Comparison of ENCODE assay signal across 8 cellular contexts in genomic region chr6:26019261-26019845, GRCh38. TPM values are rescaled to one million over a fixed set of nuclear protein-coding genes. Genes with fewer than 3 reads are reported as not detected.
DNase-seq lines count a peak whose midpoint lies in the region; ATAC-seq and TF ChIP-seq lines count a peak whose summit lies in the region.

No MANE protein-coding gene starts in this region.

- H3K36me3 Mint-ChIP-seq in progenitor cell of endocrine pancreas (ENCODE audit: insufficient read depth), result peaks cover 10% of the 10 kb centered on the region

- H3K9me3 ChIP-seq in SK-N-SH (no peaks in the 10 kb centered on the region), RWPE2 (ENCODE audit: severe bottlenecking) (no peaks in the 10 kb centered on the region), fibroblast of lung (ENCODE audit: control insufficient read depth, insufficient read depth, low read depth, low read length) (no peaks in the 10 kb centered on the region), colonic mucosa (no peaks in the 10 kb centered on the region)

- POLR2A ChIA-PET in SK-N-SH (lab: Yijun Ruan, JAX), result interaction anchor here (0.6 to 5.0 kb wide), 19 partner anchors 10 to 1874 kb away, joined by 3 to 114 read pairs (median 10); a partner anchor contains a TSS

- H2AFZ ChIP-seq in SK-N-SH (ENCODE audit: low read depth), result peak overlapping the region; percentile 88
- H2AFZ ChIP-seq in fibroblast of lung (ENCODE audit: low read length), result no peak overlapping the region

- ATAC-seq in SK-N-SH treated with all-trans-retinoic acid at 6 μM for 48 hours (no peak), RWPE2 (ENCODE audit: low read depth) (no peak), HG03159 (IDR thresholded peaks at IDR 0.05; ENCODE audit: unreplicated experiment) (no peak)

- intact Hi-C loops in colonic mucosa (cut with DNase I), result no loop called here

- H4K20me1 ChIP-seq in SK-N-SH (ENCODE audit: insufficient read depth) (no peaks in the 10 kb centered on the region), fibroblast of lung (ENCODE audit: control insufficient read depth, extremely low read depth, insufficient read depth, low read length) (no peaks in the 10 kb centered on the region)

- TF ChIP-seq RAD21 in SK-N-SH (IDR thresholded peaks at IDR 0.05; ENCODE audit: low read length), result no peak

- no peaks in the 10 kb centered on the region for H3K9me2 ChIP-seq in SK-N-SH

- H3K4me1 ChIP-seq in SK-N-SH (ENCODE audit: control insufficient read depth in 1 of 2, insufficient read depth in 2 of 2, low read depth in 1 of 2, low read length in 1 of 2), result peaks cover 0 to 15% of the 10 kb centered on the region in 2 experiments; a peak in 2 of 4 replicates
- peaks cover 14% of the 10 kb centered on the region for H3K4me1 ChIP-seq in RWPE2 (ENCODE audit: insufficient read depth, poor library complexity, severe bottlenecking)
- H3K4me1 ChIP-seq in fibroblast of lung (ENCODE audit: control insufficient read depth, extremely low read depth, insufficient read depth, low read length), result no peaks in the 10 kb centered on the region
- H3K4me1 ChIP-seq in colonic mucosa, result no peaks in the 10 kb centered on the region

- H3K9ac ChIP-seq in SK-N-SH, result peak overlapping the region; percentile 90; the same call in 1 of the 2 replicates
- H3K9ac ChIP-seq in fibroblast of lung (ENCODE audit: insufficient read depth, low read length), result no peak overlapping the region
- no peak overlapping the region for H3K9ac ChIP-seq in colonic mucosa (ENCODE audit: low read depth in 2 of 2, low read length in 2 of 2)

- H3K27ac ChIP-seq in SK-N-SH (ENCODE audit: low read depth in 2 of 2, low read length in 1 of 2), result peak overlapping the region; percentile 93 to 99
- H3K27ac ChIP-seq in RWPE2 (ENCODE audit: poor library complexity, severe bottlenecking), result peak overlapping the region; percentile 93
- no peak overlapping the region for H3K27ac ChIP-seq in fibroblast of lung (ENCODE audit: insufficient read depth, low read length)
- H3K27ac ChIP-seq in colonic mucosa, result no peak overlapping the region

- CTCF ChIA-PET in SK-N-SH (lab: Yijun Ruan, JAX), result interaction anchor here (2.2 to 3.7 kb wide), 2 partner anchors 16 to 27 kb away, joined by 10 to 28 read pairs; no protein-coding TSS in a partner anchor

- H3K79me2 ChIP-seq in SK-N-SH (ENCODE audit: insufficient read depth) (no peaks in the 10 kb centered on the region), fibroblast of lung (ENCODE audit: control insufficient read depth, insufficient read depth, low read length) (no peaks in the 10 kb centered on the region)

- TF ChIP-seq EP300 in SK-N-SH (IDR thresholded peaks at IDR 0.05; ENCODE audit: borderline replicate concordance in 1 of 2, low read depth in 1 of 2, low read length in 1 of 2), result no peak

- H3K36me3 ChIP-seq in SK-N-SH (replicated peaks in 1 of 2; ENCODE audit: control insufficient read depth in 1 of 2, insufficient read depth in 2 of 2, low read length in 1 of 2) (no peaks in the 10 kb centered on the region), RWPE2 (ENCODE audit: low read depth) (no peaks in the 10 kb centered on the region), fibroblast of lung (ENCODE audit: control insufficient read depth, insufficient read depth, low read length) (no peaks in the 10 kb centered on the region), colonic mucosa (no peaks in the 10 kb centered on the region)

- H3K27me3 ChIP-seq in SK-N-SH (ENCODE audit: insufficient read depth), result no peaks in the 10 kb centered on the region
- no peaks in the 10 kb centered on the region for H3K27me3 ChIP-seq in RWPE2 (ENCODE audit: insufficient read depth, poor library complexity, severe bottlenecking)
- no peaks in the 10 kb centered on the region for H3K27me3 ChIP-seq in fibroblast of lung (ENCODE audit: control insufficient read depth, insufficient read depth, low read length)
- H3K27me3 ChIP-seq in colonic mucosa, result no peaks in the 10 kb centered on the region

- H3K4me1 Mint-ChIP-seq in progenitor cell of endocrine pancreas (ENCODE audit: low read depth), result peaks cover 23% of the 10 kb centered on the region

- H3K27me3 Mint-ChIP-seq in progenitor cell of endocrine pancreas, result no peaks in the 10 kb centered on the region

- DNase-seq in SK-N-SH, result peak; percentile 58
- DNase-seq in RWPE2 (ENCODE audit: low spot score), result no peak
- no peak for DNase-seq in fibroblast of lung (ENCODE audit: low read depth in 2 of 2)
- DNase-seq in progenitor cell of endocrine pancreas (ENCODE audit: low spot score, unreplicated experiment), result no peak
- DNase-seq in NCI-H187 (lab: John Stamatoyannopoulos, UW), result no peak
- no peak for DNase-seq in colonic mucosa

- peaks cover 10% of the 10 kb centered on the region for H3K9me3 Mint-ChIP-seq in progenitor cell of endocrine pancreas (ENCODE audit: low read depth)

- no peak for TF ChIP-seq CTCF in SK-N-SH (IDR thresholded peaks at IDR 0.05)
- no peak for TF ChIP-seq CTCF in RWPE2 (IDR thresholded peaks at IDR 0.05; ENCODE audit: poor library complexity, severe bottlenecking)
- TF ChIP-seq CTCF in fibroblast of lung (conservative IDR thresholded peaks at IDR 0.05 in 1 of 2, IDR thresholded peaks at IDR 0.05 in 1 of 2; ENCODE audit: low read depth in 1 of 2, low read length in 2 of 2), result no peak
- TF ChIP-seq CTCF in progenitor cell of endocrine pancreas (IDR thresholded peaks at IDR 0.05; ENCODE audit: unreplicated experiment), result no peak
- TF ChIP-seq CTCF in colonic mucosa (IDR thresholded peaks at IDR 0.05), result no peak

- H3K4me3 Mint-ChIP-seq in progenitor cell of endocrine pancreas (ENCODE audit: low read depth), result peak overlapping the region; percentile 50

- H3K4me2 ChIP-seq in SK-N-SH, result peak overlapping the region; percentile 96
- peak overlapping the region; percentile 0 for H3K4me2 ChIP-seq in fibroblast of lung (ENCODE audit: extremely low read depth, insufficient read depth, low read length)

- 55% methylated on average over 9 of the region's 9 CpGs for WGBS in SK-N-SH (ENCODE audit: low lambda C conversion rate)

- H3F3A ChIP-seq in SK-N-SH (replicated peaks; ENCODE audit: insufficient read depth), result peaks cover 28% of the 10 kb centered on the region

- peak overlapping the region; percentile 78 to 84 for H3K4me3 ChIP-seq in SK-N-SH (ENCODE audit: low read depth in 2 of 2, low read length in 1 of 2)
- no peak overlapping the region for H3K4me3 ChIP-seq in RWPE2 (ENCODE audit: severe bottlenecking)
- peak overlapping the region in 1 of 4 experiments; percentile 81 for H3K4me3 ChIP-seq in fibroblast of lung (replicated peaks in 1 of 4; ENCODE audit: control extremely low read depth in 1 of 4, insufficient read depth in 1 of 4, low read depth in 3 of 4, low read length in 4 of 4)
- no peak overlapping the region for H3K4me3 ChIP-seq in colonic mucosa

- peak overlapping the region; percentile 81 for H3K27ac Mint-ChIP-seq in progenitor cell of endocrine pancreas

TF ChIP-seq in SK-N-SH, 30 proteins besides CTCF, POLR2A, EP300 and RAD21:
- TF ChIP-seq TAF1 (IDR thresholded peaks at IDR 0.05; ENCODE audit: borderline replicate concordance, low read depth, low read length) (0 out of 2 replicates have a peak, but pooled peaks have one; percentile 26), YY1 (IDR thresholded peaks at IDR 0.05; ENCODE audit: low read depth) (peak; percentile 65; the same call in 1 of the 2 replicates), NFIC (IDR thresholded peaks at IDR 0.05; ENCODE audit: borderline replicate concordance) (no peak), GABPA (IDR thresholded peaks at IDR 0.05; ENCODE audit: low read depth) (no peak), FOXM1 (IDR thresholded peaks at IDR 0.05; ENCODE audit: low read depth) (no peak), TEAD4 (IDR thresholded peaks at IDR 0.05; ENCODE audit: borderline replicate concordance, insufficient read depth) (no peak)
- TF ChIP-seq, protein P1, sequence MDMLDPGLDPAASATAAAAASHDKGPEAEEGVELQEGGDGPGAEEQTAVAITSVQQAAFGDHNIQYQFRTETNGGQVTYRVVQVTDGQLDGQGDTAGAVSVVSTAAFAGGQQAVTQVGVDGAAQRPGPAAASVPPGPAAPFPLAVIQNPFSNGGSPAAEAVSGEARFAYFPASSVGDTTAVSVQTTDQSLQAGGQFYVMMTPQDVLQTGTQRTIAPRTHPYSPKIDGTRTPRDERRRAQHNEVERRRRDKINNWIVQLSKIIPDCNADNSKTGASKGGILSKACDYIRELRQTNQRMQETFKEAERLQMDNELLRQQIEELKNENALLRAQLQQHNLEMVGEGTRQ (IDR thresholded peaks at IDR 0.05; ENCODE audit: borderline replicate concordance, low read depth, low read length), result no peak

TF ChIP-seq in SK-N-SH treated with all-trans-retinoic acid at 6 μM for 48 hours, 23 proteins besides CTCF, POLR2A, EP300 and RAD21 (continues in another document):
- TF ChIP-seq GLIS3 (CRISPR knock-in tag; IDR thresholded peaks at IDR 0.05), result no peak
- TF ChIP-seq, protein P2, sequence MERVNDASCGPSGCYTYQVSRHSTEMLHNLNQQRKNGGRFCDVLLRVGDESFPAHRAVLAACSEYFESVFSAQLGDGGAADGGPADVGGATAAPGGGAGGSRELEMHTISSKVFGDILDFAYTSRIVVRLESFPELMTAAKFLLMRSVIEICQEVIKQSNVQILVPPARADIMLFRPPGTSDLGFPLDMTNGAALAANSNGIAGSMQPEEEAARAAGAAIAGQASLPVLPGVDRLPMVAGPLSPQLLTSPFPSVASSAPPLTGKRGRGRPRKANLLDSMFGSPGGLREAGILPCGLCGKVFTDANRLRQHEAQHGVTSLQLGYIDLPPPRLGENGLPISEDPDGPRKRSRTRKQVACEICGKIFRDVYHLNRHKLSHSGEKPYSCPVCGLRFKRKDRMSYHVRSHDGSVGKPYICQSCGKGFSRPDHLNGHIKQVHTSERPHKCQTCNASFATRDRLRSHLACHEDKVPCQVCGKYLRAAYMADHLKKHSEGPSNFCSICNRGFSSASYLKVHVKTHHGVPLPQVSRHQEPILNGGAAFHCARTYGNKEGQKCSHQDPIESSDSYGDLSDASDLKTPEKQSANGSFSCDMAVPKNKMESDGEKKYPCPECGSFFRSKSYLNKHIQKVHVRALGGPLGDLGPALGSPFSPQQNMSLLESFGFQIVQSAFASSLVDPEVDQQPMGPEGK (CRISPR knock-in tag; IDR thresholded peaks at IDR 0.05; ENCODE audit: borderline replicate concordance), result no peak

RNA-seq across cellular contexts. Expression of gene TRIM38, which starts 56.8 kb away (rescaled TPM):
- polyA plus RNA-seq in SK-N-SH (2012; rRNA removed) (0.62 and 0.88 TPM in 2 replicates), fibroblast of lung (5.8 and 7.6 TPM in 2 replicates)
- 0.55 and 0.62 TPM in 2 replicates for polyA plus RNA-seq in SK-N-SH (2012; cell fraction: cytosol; rRNA removed)
- polyA plus RNA-seq in SK-N-SH (2012; cell fraction: nucleus; rRNA removed), result 1.6 and 2.5 TPM in 2 replicates
- total RNA-seq in fibroblast of lung (14.4 and 14.5 TPM in 2 replicates), progenitor cell of endocrine pancreas (5.7 and 5.9 TPM in 2 replicates), colonic mucosa (10 to 100 TPM in 1 of 2 donors, 1 to 10 TPM in 1; 9.7 to 13.4 TPM)
- 4.5 and 6.4 TPM in 2 replicates for polyA plus RNA-seq in fibroblast of lung (2012)
- 3.4 and 4.2 TPM in 2 replicates for polyA minus RNA-seq in fibroblast of lung (ENCODE audit: low replicate concordance)

Comparison
In these comparisons a context has a peak if more than half of its experiments do, and no peak if none do; other contexts are left out.
1. H3K27ac ChIP-seq: peak in SK-N-SH (2 of 2) and RWPE2 (single experiment); none in fibroblast of lung (single experiment) and colonic mucosa (single experiment).
2. H3K4me3 ChIP-seq: peak in SK-N-SH (2 of 2); none in RWPE2 (single experiment) and colonic mucosa (single experiment).